In the genomic region with DNA sequence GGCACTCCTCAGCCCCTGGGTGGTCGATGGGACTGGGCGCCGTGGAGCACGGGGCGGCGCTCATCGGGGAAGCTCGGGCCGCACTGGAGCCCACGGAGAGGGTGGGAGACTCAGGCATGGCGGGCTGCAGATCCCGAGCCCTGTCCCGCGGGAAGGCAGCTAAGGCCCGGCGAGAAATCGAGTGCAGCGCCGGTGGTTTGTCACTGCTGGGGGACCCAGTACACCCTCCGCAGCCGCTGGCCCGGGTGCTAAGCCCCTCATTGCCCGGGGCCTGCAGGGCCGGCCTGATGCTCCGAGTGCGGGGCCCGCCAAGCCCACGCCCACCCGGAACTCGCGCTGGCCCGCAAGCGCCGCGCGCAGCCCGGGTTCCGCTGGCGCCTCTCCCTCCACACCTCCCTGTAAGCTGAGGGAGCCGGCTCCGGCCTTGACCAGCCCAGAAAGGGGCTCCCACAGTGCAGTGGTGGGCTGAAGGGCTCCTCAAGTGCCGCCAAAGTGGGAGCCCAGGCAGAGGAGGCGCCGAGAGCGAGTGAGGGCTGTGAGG, we compare ENCODE assay signal across 4 cellular contexts. TPM values are rescaled to one million over a fixed set of nuclear protein-coding genes. Genes with fewer than 3 reads are reported as not detected.
"Had no signal": no experiment of that assay in that cellular context is flagged by ENCODE, and none has a peak within 500 bp of the region (broad histone marks: within the 10 kb centered on the region; RNA-seq: fewer than 3 reads in every experiment).

No MANE protein-coding gene starts in this region.

RNA-seq across cellular contexts. Expression of a gene that starts 34.7 kb away (rescaled TPM):
- total RNA-seq: lung microvascular endothelial cell, mammary epithelial cell, mesothelial cell of epicardium, myocyte had no signal
